Comparison of ENCODE assay signal across 21 cellular contexts in genomic region chr1:39348278-39348677, GRCh38.
DNase-seq lines count a peak whose midpoint lies in the region; ATAC-seq and TF ChIP-seq lines count a peak whose summit lies in the region.
"Had no signal": no experiment of that assay in that cellular context is flagged by ENCODE, and none has a peak within 500 bp of the region (broad histone marks: within the 10 kb centered on the region; RNA-seq: fewer than 3 reads in every experiment).

No MANE protein-coding gene starts in this region.

- DNase-seq in DMS53 (lab: John Stamatoyannopoulos, UW) (peak; percentile 53), DMS53 treated with DMSO at 0.1 percent for 48 hours (lab: John Stamatoyannopoulos, UW; ENCODE audit: unreplicated experiment) (no peak), DMS79 treated with DMSO at 0.1 percent for 48 hours (lab: John Stamatoyannopoulos, UW) (peak; percentile 28), NCI-H69 (lab: John Stamatoyannopoulos, UW) (peak; percentile 39), left cardiac atrium (no peak), transverse colon (no peak), AG20443 (ENCODE audit: low spot score) (no peak)
- no peak for DNase-seq in effector memory CD4-positive, alpha-beta T cell
- DNase-seq: 8988T; activated naive CD8-positive, alpha-beta T cell treated with anti-CD3 and anti-CD28 coated beads for 36 hours; activated T-cell treated with anti-CD3 and anti-CD28 coated beads for 4 hours; BE2C; Calu3; cerebellar nuclear complex; ovary; PC-9; right cardiac atrium; SIG-M5; stimulated activated CD4-positive, alpha-beta T cell treated with anti-CD3 and anti-CD28 coated beads, Interleukin-12 subunit alpha, Interleukin-12 subunit beta, amount 100 ng/mL, for 4 hours; upper lobe of left lung had no signal

- no peaks in the 10 kb centered on the region for H3K27me3 ChIP-seq in effector memory CD4-positive, alpha-beta T cell (replicated peaks; ENCODE audit: control insufficient read depth, insufficient read depth, low read length, poor library complexity, severe bottlenecking)
- no peaks in the 10 kb centered on the region for H3K27me3 ChIP-seq in transverse colon
- H3K27me3 ChIP-seq: BE2C, ovary, upper lobe of left lung had no signal

- in situ Hi-C loops in transverse colon (cut with MboI; ENCODE audit: low pct_ligation_motif_present in 1 of 4, low pct_unique_long_range_greater_than_20kb in 1 of 4, low sequenced_read_pairs in 3 of 4), result no loop called here

- no peaks in the 10 kb centered on the region for H3K9me3 ChIP-seq in effector memory CD4-positive, alpha-beta T cell (ENCODE audit: control insufficient read depth, low read length)
- no peaks in the 10 kb centered on the region for H3K9me3 ChIP-seq in transverse colon
- H3K9me3 ChIP-seq: BE2C, ovary, upper lobe of left lung had no signal

- H3K36me3 ChIP-seq in effector memory CD4-positive, alpha-beta T cell (ENCODE audit: control insufficient read depth, insufficient read depth, low read length), result peaks cover 90% of the 10 kb centered on the region
- H3K36me3 ChIP-seq in transverse colon, result peaks cover 0 to 60% (median 24%) of the 10 kb centered on the region in 4 donors
- H3K36me3 ChIP-seq: BE2C, ovary had no signal

- no peak for TF ChIP-seq CTCF in transverse colon (IDR thresholded peaks at IDR 0.05)

- H3K4me3 ChIP-seq in effector memory CD4-positive, alpha-beta T cell (ENCODE audit: insufficient read depth, low read depth, low read length, poor library complexity, severe bottlenecking), result no peak overlapping the region
- no peak overlapping the region for H3K4me3 ChIP-seq in transverse colon
- H3K4me3 ChIP-seq: ovary, PC-9, upper lobe of left lung had no signal

- intact Hi-C loops in left cardiac atrium (cut with DNase I) (no loop called here), transverse colon (cut with DNase I; ENCODE audit: low total_unique reads) (no loop called here)

- WGBS in transverse colon (ENCODE audit: low coverage in 1 of 2), 2 donors, result 88 to 100% methylated on average over 1 of the region's 1 CpG

- no peak for ATAC-seq in left cardiac atrium
- ATAC-seq: right cardiac atrium had no signal

- no peaks in the 10 kb centered on the region for H3K4me1 ChIP-seq in effector memory CD4-positive, alpha-beta T cell (ENCODE audit: control insufficient read depth, insufficient read depth, low read length, poor library complexity, severe bottlenecking)
- H3K4me1 ChIP-seq in transverse colon, result peaks cover 0 to 10% (median 2%) of the 10 kb centered on the region in 4 donors
- H3K4me1 ChIP-seq: BE2C had no signal

- TF ChIP-seq POLR2A in transverse colon (IDR thresholded peaks at IDR 0.05), result no peak

- TF ChIP-seq EP300 in transverse colon (IDR thresholded peaks at IDR 0.05; ENCODE audit: low read depth), result no peak

- H3K27ac ChIP-seq in effector memory CD4-positive, alpha-beta T cell (ENCODE audit: insufficient read depth, low read length, poor library complexity, severe bottlenecking), result peak overlapping the region; percentile 6
- H3K27ac ChIP-seq in transverse colon, result no peak overlapping the region
- H3K27ac ChIP-seq: HL-60, ovary, PC-9, upper lobe of left lung had no signal

Comparison
In these comparisons a context has a peak if more than half of its experiments do, and no peak if none do; other contexts are left out.
1. DNase-seq: peak in DMS53 (single experiment), DMS79 treated with DMSO at 0.1 percent for 48 hours (single experiment) and NCI-H69 (single experiment); none in DMS53 treated with DMSO at 0.1 percent for 48 hours (single experiment), effector memory CD4-positive, alpha-beta T cell (0 of 3), left cardiac atrium (single experiment), transverse colon (single experiment) and AG20443 (single experiment).